ENCODE assay signal across 1 cellular context in the genomic region with DNA sequence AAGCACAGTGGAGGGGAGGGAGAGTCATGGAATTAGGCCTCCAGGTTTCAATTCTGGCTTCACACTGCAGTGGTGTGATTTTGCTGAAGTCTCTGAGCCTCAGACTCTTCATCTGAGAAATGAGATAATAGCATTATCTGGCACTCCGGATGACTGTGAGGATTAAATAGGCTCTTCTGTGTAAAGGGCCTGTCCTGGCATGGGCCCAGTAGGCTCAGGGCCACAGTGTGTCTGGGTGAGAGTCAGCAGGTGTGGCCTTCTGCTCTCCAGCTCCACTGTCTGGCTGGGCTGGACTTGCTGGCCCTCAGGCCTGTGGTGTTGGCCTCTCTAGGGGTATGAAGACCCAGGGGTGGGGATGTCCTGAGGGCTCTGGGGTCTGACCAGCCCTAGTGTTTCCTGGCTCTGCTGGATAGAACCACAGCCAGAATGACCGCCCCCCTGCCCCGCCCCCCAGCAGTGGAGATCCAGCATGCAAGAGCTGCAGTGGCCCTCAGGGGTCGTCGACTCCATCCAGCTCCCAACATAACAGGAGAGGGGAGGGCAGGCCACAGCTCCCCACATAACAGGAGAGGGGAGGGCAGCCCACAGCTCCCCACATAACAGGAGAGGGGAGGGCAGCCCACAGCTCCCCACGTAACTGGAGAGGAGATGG.
TF ChIP-seq lines count a peak whose summit lies in the region.

No MANE protein-coding gene starts in this region.

TF ChIP-seq in GM23338, 12 proteins besides CTCF, POLR2A, EP300 and RAD21 (continued from another document):
- TF ChIP-seq, protein P1, sequence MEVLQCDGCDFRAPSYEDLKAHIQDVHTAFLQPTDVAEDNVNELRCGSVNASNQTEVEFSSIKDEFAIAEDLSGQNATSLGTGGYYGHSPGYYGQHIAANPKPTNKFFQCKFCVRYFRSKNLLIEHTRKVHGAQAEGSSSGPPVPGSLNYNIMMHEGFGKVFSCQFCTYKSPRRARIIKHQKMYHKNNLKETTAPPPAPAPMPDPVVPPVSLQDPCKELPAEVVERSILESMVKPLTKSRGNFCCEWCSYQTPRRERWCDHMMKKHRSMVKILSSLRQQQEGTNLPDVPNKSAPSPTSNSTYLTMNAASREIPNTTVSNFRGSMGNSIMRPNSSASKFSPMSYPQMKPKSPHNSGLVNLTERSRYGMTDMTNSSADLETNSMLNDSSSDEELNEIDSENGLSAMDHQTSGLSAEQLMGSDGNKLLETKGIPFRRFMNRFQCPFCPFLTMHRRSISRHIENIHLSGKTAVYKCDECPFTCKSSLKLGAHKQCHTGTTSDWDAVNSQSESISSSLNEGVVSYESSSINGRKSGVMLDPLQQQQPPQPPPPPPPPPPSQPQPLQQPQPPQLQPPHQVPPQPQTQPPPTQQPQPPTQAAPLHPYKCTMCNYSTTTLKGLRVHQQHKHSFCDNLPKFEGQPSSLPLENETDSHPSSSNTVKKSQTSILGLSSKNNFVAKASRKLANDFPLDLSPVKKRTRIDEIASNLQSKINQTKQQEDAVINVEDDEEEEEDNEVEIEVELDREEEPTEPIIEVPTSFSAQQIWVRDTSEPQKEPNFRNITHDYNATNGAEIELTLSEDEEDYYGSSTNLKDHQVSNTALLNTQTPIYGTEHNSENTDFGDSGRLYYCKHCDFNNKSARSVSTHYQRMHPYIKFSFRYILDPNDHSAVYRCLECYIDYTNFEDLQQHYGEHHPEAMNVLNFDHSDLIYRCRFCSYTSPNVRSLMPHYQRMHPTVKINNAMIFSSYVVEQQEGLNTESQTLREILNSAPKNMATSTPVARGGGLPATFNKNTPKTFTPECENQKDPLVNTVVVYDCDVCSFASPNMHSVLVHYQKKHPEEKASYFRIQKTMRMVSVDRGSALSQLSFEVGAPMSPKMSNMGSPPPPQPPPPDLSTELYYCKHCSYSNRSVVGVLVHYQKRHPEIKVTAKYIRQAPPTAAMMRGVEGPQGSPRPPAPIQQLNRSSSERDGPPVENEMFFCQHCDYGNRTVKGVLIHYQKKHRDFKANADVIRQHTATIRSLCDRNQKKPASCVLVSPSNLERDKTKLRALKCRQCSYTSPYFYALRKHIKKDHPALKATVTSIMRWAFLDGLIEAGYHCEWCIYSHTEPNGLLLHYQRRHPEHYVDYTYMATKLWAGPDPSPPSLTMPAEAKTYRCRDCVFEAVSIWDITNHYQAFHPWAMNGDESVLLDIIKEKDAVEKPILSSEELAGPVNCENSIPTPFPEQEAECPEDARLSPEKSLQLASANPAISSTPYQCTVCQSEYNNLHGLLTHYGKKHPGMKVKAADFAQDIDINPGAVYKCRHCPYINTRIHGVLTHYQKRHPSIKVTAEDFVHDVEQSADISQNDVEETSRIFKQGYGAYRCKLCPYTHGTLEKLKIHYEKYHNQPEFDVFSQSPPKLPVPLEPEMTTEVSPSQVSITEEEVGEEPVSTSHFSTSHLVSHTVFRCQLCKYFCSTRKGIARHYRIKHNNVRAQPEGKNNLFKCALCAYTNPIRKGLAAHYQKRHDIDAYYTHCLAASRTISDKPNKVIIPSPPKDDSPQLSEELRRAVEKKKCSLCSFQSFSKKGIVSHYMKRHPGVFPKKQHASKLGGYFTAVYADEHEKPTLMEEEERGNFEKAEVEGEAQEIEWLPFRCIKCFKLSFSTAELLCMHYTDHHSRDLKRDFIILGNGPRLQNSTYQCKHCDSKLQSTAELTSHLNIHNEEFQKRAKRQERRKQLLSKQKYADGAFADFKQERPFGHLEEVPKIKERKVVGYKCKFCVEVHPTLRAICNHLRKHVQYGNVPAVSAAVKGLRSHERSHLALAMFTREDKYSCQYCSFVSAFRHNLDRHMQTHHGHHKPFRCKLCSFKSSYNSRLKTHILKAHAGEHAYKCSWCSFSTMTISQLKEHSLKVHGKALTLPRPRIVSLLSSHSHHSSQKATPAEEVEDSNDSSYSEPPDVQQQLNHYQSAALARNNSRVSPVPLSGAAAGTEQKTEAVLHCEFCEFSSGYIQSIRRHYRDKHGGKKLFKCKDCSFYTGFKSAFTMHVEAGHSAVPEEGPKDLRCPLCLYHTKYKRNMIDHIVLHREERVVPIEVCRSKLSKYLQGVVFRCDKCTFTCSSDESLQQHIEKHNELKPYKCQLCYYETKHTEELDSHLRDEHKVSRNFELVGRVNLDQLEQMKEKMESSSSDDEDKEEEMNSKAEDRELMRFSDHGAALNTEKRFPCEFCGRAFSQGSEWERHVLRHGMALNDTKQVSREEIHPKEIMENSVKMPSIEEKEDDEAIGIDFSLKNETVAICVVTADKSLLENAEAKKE (CRISPR knock-in tag; IDR thresholded peaks at IDR 0.05): no peak
- TF ChIP-seq ZNF114 (CRISPR knock-in tag; IDR thresholded peaks at IDR 0.05): no peak
- TF ChIP-seq EZH2 (IDR thresholded peaks at IDR 0.05; ENCODE audit: low read depth, unreplicated experiment): no peak
- TF ChIP-seq ZNF331 (CRISPR knock-in tag; IDR thresholded peaks at IDR 0.05; ENCODE audit: low read depth): no peak
- TF ChIP-seq REST (IDR thresholded peaks at IDR 0.05; ENCODE audit: unreplicated experiment): no peak
- no peak for TF ChIP-seq CREB1 (CRISPR knock-in tag; IDR thresholded peaks at IDR 0.05; ENCODE audit: low read depth)
- TF ChIP-seq JUNB (IDR thresholded peaks at IDR 0.05; ENCODE audit: unreplicated experiment): no peak
- no peak for TF ChIP-seq ETS1 (IDR thresholded peaks at IDR 0.05)
- no peak for TF ChIP-seq POLR2AphosphoS5 (IDR thresholded peaks at IDR 0.05; ENCODE audit: low read depth)
- no peak for TF ChIP-seq NANOG (IDR thresholded peaks at IDR 0.05; ENCODE audit: borderline replicate concordance)
TF ChIP-seq in GM23338: peak in this region for 0.
